ENCODE assay signal across 1 cellular context in the genomic region with DNA sequence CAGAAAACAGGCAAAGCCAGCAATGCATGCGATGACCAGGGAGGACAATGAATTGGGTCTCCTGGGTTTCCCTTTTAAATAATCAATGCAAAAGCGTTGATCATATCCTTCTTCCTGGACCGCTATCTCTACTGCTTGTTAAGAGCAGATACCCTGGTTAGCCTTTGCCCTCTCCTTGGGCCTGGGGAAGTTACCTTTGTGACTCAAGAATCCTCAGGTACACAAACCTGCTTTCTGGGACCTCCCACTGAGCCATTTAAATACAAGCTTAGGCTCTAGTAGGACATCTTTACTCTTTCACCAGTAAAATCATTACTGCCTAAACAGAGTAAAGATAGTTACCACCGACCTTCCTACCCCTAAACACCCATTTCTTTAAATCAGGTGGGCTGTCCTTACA.
TF ChIP-seq lines count a peak whose summit lies in the region.

No MANE protein-coding gene starts in this region.

TF ChIP-seq in H1, 55 proteins besides CTCF, POLR2A, EP300 and RAD21 (continued from another document):
- TF ChIP-seq RBBP5 (IDR thresholded peaks at IDR 0.05; ENCODE audit: borderline replicate concordance, low read depth, low read length): no peak
- TF ChIP-seq BCL11A (IDR thresholded peaks at IDR 0.05; ENCODE audit: low read depth in 2 of 2, low read length in 2 of 2): no peak
- no peak for TF ChIP-seq KDM5A (IDR thresholded peaks at IDR 0.05; ENCODE audit: low read length)
- TF ChIP-seq PHF8 (conservative IDR thresholded peaks at IDR 0.05; ENCODE audit: low read depth, low read length): no peak
- TF ChIP-seq NANOG (IDR thresholded peaks at IDR 0.05; ENCODE audit: insufficient read depth, low read depth, low read length, poor library complexity, severe bottlenecking): no peak
- TF ChIP-seq SP2 (IDR thresholded peaks at IDR 0.05; ENCODE audit: low read length): no peak
- TF ChIP-seq TBP (IDR thresholded peaks at IDR 0.05; ENCODE audit: low read depth, low read length): no peak
- TF ChIP-seq SP1 (IDR thresholded peaks at IDR 0.05; ENCODE audit: low read depth, low read length): no peak
- no peak for TF ChIP-seq CTBP2 (IDR thresholded peaks at IDR 0.05; ENCODE audit: borderline replicate concordance, insufficient read depth, insufficient read length, low read length)
- TF ChIP-seq, protein P1, sequence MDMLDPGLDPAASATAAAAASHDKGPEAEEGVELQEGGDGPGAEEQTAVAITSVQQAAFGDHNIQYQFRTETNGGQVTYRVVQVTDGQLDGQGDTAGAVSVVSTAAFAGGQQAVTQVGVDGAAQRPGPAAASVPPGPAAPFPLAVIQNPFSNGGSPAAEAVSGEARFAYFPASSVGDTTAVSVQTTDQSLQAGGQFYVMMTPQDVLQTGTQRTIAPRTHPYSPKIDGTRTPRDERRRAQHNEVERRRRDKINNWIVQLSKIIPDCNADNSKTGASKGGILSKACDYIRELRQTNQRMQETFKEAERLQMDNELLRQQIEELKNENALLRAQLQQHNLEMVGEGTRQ (IDR thresholded peaks at IDR 0.05; ENCODE audit: low read length): no peak
- no peak for TF ChIP-seq EGR1 (IDR thresholded peaks at IDR 0.05; ENCODE audit: borderline replicate concordance, low read depth, low read length)
- no peak for TF ChIP-seq TEAD4 (IDR thresholded peaks at IDR 0.05; ENCODE audit: low read depth, low read length)
- no peak for TF ChIP-seq ZNF274 (IDR thresholded peaks at IDR 0.05; ENCODE audit: borderline replicate concordance, extremely low read depth, low read length)
- no peak for TF ChIP-seq CBX8 (IDR thresholded peaks at IDR 0.05; ENCODE audit: borderline replicate concordance, low read depth, low read length)
- no peak for TF ChIP-seq MAFK (IDR thresholded peaks at IDR 0.05; ENCODE audit: low read depth, low read length)
